ENCODE assay signal across 10 cellular contexts in genomic region chr16:6674071-6674470, GRCh38.
"Had no signal": no experiment of that assay in that cellular context is flagged by ENCODE, and none has a peak within 500 bp of the region (broad histone marks: within the 10 kb centered on the region; RNA-seq: fewer than 3 reads in every experiment).

No MANE protein-coding gene starts in this region.

- H3K27ac Mint-ChIP-seq: GM23338, H9, HFFc6 had no signal

- H3K9ac ChIP-seq: KMS-11 had no signal

- H3K4me3 Mint-ChIP-seq: GM23338, H9, HFFc6 had no signal

- DNase-seq: H9, HCEC 1CT, HFFc6, IMR-90, KBM-7 had no signal

- FAIRE-seq: H1, H54 had no signal

- H3K27ac ChIP-seq: HL-60, KMS-11 had no signal

- H2AFZ ChIP-seq: GM23338 had no signal

- ATAC-seq: GM23338 had no signal

- H3K4me2 ChIP-seq: GM23338, KMS-11 had no signal

- H3K4me3 ChIP-seq: GM23338 had no signal

- H3K4me1 Mint-ChIP-seq: GM23338, H9 had no signal

- H3K9me3 Mint-ChIP-seq: GM23338, H9 had no signal
